Comparison of ENCODE assay signal across 1 cellular context in the genomic region with DNA sequence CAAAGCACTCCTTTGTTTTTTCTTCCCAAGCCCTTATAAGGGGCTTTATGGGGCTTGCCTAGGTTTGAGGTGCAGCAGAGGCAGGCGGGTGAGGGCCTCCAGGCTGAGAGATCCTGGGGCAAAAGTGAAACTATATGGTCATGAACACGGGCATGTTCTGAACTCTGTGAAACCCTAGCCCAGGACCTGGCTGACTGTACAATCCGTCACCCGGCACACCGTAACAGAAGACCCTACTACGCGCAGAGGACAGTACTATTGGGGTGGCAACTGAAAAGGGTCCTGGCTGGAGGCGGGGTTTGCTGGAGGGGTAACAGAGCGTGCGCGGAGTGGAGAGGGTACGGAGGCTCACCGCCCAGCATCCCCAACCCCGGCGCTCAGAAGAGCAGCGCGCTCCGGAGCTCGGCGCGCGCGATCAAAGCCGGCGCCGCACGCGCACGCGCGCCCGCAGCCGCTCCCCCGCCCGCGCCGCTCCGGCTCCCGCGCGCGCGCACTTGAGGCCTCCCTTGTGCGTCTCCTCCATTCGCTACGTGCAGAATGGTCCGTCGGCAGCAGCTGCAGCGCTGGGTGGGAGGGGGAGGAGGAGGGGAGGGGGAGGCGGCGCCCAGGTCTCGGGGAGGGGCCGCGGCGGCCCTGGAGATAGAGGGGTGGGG.
TF ChIP-seq lines count a peak whose summit lies in the region.

No MANE protein-coding gene starts in this region.

TF ChIP-seq in HepG2, 621 proteins besides CTCF, POLR2A, EP300 and RAD21 (continued from another document and continues in another):
- 0 out of 2 replicates have a peak, but pooled peaks have one; percentile 38 for TF ChIP-seq LBX2 (CRISPR knock-in tag; IDR thresholded peaks at IDR 0.05; ENCODE audit: borderline replicate concordance)
- TF ChIP-seq CREB3 (CRISPR knock-in tag; IDR thresholded peaks at IDR 0.05), result no peak
- TF ChIP-seq GLI4 (CRISPR knock-in tag; IDR thresholded peaks at IDR 0.05; ENCODE audit: borderline replicate concordance), result peak; percentile 20; the same call in 1 of the 2 replicates
- TF ChIP-seq BCL3 (CRISPR knock-in tag; IDR thresholded peaks at IDR 0.05), result 0 out of 2 replicates have a peak, but pooled peaks have one; percentile 60
- TF ChIP-seq ZNF296 (CRISPR knock-in tag; conservative IDR thresholded peaks at IDR 0.05), result 0 out of 2 replicates have a peak, but pooled peaks have one; percentile 30
- TF ChIP-seq SP5 (CRISPR knock-in tag; IDR thresholded peaks at IDR 0.05; ENCODE audit: borderline replicate concordance, low read depth), result no peak
- TF ChIP-seq, protein P1, sequence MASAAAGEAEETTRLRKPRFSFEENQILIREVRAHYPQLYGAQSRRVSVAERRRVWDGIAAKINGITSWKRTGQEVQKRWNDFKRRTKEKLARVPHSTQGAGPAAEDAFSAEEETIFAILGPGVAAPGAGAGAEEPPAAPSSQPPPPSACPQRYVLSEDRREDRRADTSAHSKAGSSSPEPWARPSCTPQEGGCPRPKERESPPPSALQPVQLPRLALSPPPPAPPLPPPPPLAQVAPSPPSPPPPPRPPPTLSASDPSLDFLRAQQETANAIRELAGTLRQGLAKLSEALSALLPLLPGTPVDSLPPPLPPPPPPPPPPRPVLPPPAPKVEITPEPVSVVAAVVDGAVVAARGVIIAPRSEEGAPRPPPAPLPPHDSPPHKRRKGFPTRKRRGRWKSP (CRISPR knock-in tag; IDR thresholded peaks at IDR 0.05), result 0 out of 2 replicates have a peak, but pooled peaks have one; percentile 11
- peak; percentile 16 for TF ChIP-seq TEAD3 (CRISPR knock-in tag; optimal IDR thresholded peaks at IDR 0.05; ENCODE audit: borderline replicate concordance)
- TF ChIP-seq PHF8 (CRISPR knock-in tag; IDR thresholded peaks at IDR 0.05), result peak; percentile 63; the same call in 1 of the 2 replicates
- TF ChIP-seq ZC3H4 (CRISPR knock-in tag; IDR thresholded peaks at IDR 0.05; ENCODE audit: borderline replicate concordance), result no peak; the same call in 1 of the 2 replicates
- no peak for TF ChIP-seq ZKSCAN8 (CRISPR knock-in tag; IDR thresholded peaks at IDR 0.05; ENCODE audit: borderline replicate concordance)
- no peak; the same call in 1 of the 2 replicates for TF ChIP-seq YEATS2 (CRISPR knock-in tag; IDR thresholded peaks at IDR 0.05; ENCODE audit: borderline replicate concordance)
- TF ChIP-seq NCOA1 (CRISPR knock-in tag; IDR thresholded peaks at IDR 0.05), result no peak
- no peak for TF ChIP-seq MLLT10 (CRISPR knock-in tag; IDR thresholded peaks at IDR 0.05)
- peak; percentile 85 for TF ChIP-seq ZHX2 (IDR thresholded peaks at IDR 0.05; ENCODE audit: low read depth)
- TF ChIP-seq ZHX2 (CRISPR knock-in tag; IDR thresholded peaks at IDR 0.05; ENCODE audit: borderline replicate concordance), result no peak
- peak; percentile 58 for TF ChIP-seq FOXO1 (CRISPR knock-in tag; IDR thresholded peaks at IDR 0.05)
- TF ChIP-seq, protein P2, sequence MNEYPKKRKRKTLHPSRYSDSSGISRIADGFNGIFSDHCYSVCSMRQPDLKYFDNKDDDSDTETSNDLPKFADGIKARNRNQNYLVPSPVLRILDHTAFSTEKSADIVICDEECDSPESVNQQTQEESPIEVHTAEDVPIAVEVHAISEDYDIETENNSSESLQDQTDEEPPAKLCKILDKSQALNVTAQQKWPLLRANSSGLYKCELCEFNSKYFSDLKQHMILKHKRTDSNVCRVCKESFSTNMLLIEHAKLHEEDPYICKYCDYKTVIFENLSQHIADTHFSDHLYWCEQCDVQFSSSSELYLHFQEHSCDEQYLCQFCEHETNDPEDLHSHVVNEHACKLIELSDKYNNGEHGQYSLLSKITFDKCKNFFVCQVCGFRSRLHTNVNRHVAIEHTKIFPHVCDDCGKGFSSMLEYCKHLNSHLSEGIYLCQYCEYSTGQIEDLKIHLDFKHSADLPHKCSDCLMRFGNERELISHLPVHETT (CRISPR knock-in tag; conservative IDR thresholded peaks at IDR 0.05), result 0 out of 2 replicates have a peak, but pooled peaks have one; percentile 16
- TF ChIP-seq ZNF225 (CRISPR knock-in tag; IDR thresholded peaks at IDR 0.05), result no peak
- no peak for TF ChIP-seq ATF7-NPFF (CRISPR knock-in tag; IDR thresholded peaks at IDR 0.05; ENCODE audit: low read depth)
- 0 out of 2 replicates have a peak, but pooled peaks have one; percentile 14 for TF ChIP-seq ZNF775 (CRISPR knock-in tag; IDR thresholded peaks at IDR 0.05; ENCODE audit: borderline replicate concordance)
- TF ChIP-seq, protein P3, sequence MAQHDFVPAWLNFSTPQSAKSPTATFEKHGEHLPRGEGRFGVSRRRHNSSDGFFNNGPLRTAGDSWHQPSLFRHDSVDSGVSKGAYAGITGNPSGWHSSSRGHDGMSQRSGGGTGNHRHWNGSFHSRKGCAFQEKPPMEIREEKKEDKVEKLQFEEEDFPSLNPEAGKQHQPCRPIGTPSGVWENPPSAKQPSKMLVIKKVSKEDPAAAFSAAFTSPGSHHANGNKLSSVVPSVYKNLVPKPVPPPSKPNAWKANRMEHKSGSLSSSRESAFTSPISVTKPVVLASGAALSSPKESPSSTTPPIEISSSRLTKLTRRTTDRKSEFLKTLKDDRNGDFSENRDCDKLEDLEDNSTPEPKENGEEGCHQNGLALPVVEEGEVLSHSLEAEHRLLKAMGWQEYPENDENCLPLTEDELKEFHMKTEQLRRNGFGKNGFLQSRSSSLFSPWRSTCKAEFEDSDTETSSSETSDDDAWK (CRISPR knock-in tag; IDR thresholded peaks at IDR 0.05), result no peak
- TF ChIP-seq GABPB1 (CRISPR knock-in tag; IDR thresholded peaks at IDR 0.05), result peak; percentile 3; the same call in 1 of the 2 replicates
- TF ChIP-seq ZNF709 (CRISPR knock-in tag; IDR thresholded peaks at IDR 0.05), result peak; percentile 70; the same call in 1 of the 2 replicates
- peak; percentile 97 for TF ChIP-seq ZKSCAN1 (IDR thresholded peaks at IDR 0.05; ENCODE audit: low read length)
- TF ChIP-seq, protein P4, sequence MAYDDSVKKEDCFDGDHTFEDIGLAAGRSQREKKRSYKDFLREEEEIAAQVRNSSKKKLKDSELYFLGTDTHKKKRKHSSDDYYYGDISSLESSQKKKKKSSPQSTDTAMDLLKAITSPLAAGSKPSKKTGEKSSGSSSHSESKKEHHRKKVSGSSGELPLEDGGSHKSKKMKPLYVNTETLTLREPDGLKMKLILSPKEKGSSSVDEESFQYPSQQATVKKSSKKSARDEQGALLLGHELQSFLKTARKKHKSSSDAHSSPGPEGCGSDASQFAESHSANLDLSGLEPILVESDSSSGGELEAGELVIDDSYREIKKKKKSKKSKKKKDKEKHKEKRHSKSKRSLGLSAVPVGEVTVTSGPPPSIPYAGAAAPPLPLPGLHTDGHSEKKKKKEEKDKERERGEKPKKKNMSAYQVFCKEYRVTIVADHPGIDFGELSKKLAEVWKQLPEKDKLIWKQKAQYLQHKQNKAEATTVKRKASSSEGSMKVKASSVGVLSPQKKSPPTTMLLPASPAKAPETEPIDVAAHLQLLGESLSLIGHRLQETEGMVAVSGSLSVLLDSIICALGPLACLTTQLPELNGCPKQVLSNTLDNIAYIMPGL (CRISPR knock-in tag; IDR thresholded peaks at IDR 0.05; ENCODE audit: borderline replicate concordance in 1 of 2, low read depth in 1 of 2), result 0 out of 4 replicates have a peak, but pooled peaks of 1 of the 2 experiments have one; percentile 7
- peak; percentile 8; the same call in 1 of the 2 replicates for TF ChIP-seq ZKSCAN5 (CRISPR knock-in tag; IDR thresholded peaks at IDR 0.05)
- 0 out of 2 replicates have a peak, but pooled peaks have one; percentile 5 for TF ChIP-seq KMT2A (CRISPR knock-in tag; IDR thresholded peaks at IDR 0.05)
- 0 out of 2 replicates have a peak, but pooled peaks have one; percentile 27 for TF ChIP-seq ZNF678 (CRISPR knock-in tag; IDR thresholded peaks at IDR 0.05)
- TF ChIP-seq ZNF556 (CRISPR knock-in tag; IDR thresholded peaks at IDR 0.05; ENCODE audit: borderline replicate concordance), result no peak
- TF ChIP-seq GLMP (CRISPR knock-in tag; IDR thresholded peaks at IDR 0.05; ENCODE audit: borderline replicate concordance), result no peak
- TF ChIP-seq ZSCAN31 (CRISPR knock-in tag; IDR thresholded peaks at IDR 0.05; ENCODE audit: low read depth), result peak; percentile 24; the same call in 1 of the 2 replicates
- no peak for TF ChIP-seq PREB (CRISPR knock-in tag; IDR thresholded peaks at IDR 0.05)
- peak; percentile 23; the same call in 1 of the 2 replicates for TF ChIP-seq TMF1 (CRISPR knock-in tag; IDR thresholded peaks at IDR 0.05; ENCODE audit: low read depth)
- TF ChIP-seq, protein P5, sequence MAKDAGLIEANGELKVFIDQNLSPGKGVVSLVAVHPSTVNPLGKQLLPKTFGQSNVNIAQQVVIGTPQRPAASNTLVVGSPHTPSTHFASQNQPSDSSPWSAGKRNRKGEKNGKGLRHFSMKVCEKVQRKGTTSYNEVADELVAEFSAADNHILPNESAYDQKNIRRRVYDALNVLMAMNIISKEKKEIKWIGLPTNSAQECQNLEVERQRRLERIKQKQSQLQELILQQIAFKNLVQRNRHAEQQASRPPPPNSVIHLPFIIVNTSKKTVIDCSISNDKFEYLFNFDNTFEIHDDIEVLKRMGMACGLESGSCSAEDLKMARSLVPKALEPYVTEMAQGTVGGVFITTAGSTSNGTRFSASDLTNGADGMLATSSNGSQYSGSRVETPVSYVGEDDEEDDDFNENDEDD (CRISPR knock-in tag; IDR thresholded peaks at IDR 0.05; ENCODE audit: borderline replicate concordance), result peak; percentile 72; the same call in 1 of the 2 replicates
- TF ChIP-seq ZNF20 (CRISPR knock-in tag; IDR thresholded peaks at IDR 0.05), result no peak
